Comparison of ENCODE assay signal across 24 cellular contexts in the genomic region with DNA sequence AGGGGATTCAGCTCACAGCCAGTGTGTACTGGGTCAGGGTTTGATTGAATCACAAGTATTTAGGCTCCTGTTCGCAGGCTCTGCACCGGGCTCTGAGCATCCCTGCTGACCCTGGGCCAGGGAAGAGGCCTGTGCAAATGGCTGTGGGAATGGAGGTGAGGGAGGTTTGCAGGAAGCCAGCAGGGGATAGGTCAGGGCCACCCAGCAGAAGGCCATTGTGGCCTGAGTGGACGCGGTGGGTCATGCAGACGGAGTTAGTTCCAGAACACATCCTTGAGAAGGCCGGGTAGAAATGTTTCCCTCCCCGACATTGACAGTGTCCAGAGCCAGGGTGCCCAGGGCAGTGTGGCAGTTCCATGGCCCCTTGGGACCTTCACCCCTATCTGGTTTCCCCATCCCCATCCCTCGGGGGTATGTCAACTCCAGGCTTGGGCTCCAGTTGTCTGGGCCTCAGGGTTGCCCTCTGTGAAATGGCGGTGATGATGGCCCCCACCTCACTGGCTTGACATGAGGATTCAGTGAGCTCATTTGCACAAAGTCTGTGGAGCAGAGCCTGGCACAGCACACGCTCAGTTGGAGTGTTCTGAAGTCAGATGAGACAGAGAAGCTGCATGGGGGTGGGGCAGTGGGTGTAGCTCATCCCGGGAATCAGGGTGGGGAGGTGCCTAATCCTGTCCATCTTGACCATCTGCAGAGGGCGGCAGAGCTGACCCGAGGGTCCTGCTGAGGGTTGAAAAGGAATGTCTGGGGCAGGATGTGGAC.
DNase-seq lines count a peak whose midpoint lies in the region; ATAC-seq and TF ChIP-seq lines count a peak whose summit lies in the region.
"Had no signal": no experiment of that assay in that cellular context is flagged by ENCODE, and none has a peak within 500 bp of the region (broad histone marks: within the 10 kb centered on the region; RNA-seq: fewer than 3 reads in every experiment).

No MANE protein-coding gene starts in this region.

- no peaks in the 10 kb centered on the region for H3K4me1 ChIP-seq in endodermal cell (ENCODE audit: control insufficient read depth, insufficient read depth, low read length)
- H3K4me1 ChIP-seq: body of pancreas, thyroid gland had no signal

- DNase-seq in stimulated activated naive CD8-positive, alpha-beta T cell treated with anti-CD3 and anti-CD28 coated beads, Interleukin-15, amount 100 ng/mL, for 72 hours = no peak
- DNase-seq in endodermal cell = peak; percentile 35
- peak; percentile 70 for DNase-seq in posterior vena cava (ENCODE audit: low spot score)
- DNase-seq in central memory CD4-positive, alpha-beta T cell = no peak
- DNase-seq in HuH-7.5 (ENCODE audit: low spot score) = no peak
- DNase-seq in HEK293T (ENCODE audit: extremely low spot score) = no peak
- DNase-seq in RWPE1 (ENCODE audit: low spot score) = no peak
- DNase-seq: activated CD4-positive, alpha-beta T cell treated with anti-CD3 and anti-CD28 coated beads for 36 hours; activated naive CD8-positive, alpha-beta T cell treated with anti-CD3 and anti-CD28 coated beads, Interleukin-2, amount 50 U/mL, for 24 hours; body of pancreas; Calu3; kidney; NCI-H1092 treated with DMSO at 0.1 percent for 48 hours; NCI-H2029 treated with DMSO at 0.1 percent for 48 hours; NCI-H2227 treated with DMSO at 0.1 percent for 48 hours; NCI-H69; RPMI8226; small intestine; stimulated activated naive B cell treated with anti-CD40 and anti-IgM and Interleukin-4, amounts not matched to agents 10 μg/mL and 1 μg/mL and 100 μg/mL, for 72 hours; thyroid gland had no signal

- no peaks in the 10 kb centered on the region for H3K9me3 Mint-ChIP-seq in stimulated activated naive CD8-positive, alpha-beta T cell treated with anti-CD3 and anti-CD28 coated beads, Interleukin-15, Interleukin-2, amounts not matched to agents 100 ng/mL and 50 ng/mL, for 24 hours
- no peaks in the 10 kb centered on the region for H3K9me3 Mint-ChIP-seq in stimulated activated naive CD8-positive, alpha-beta T cell treated with anti-CD3 and anti-CD28 coated beads, Interleukin-15, amount 100 ng/mL, for 72 hours
- H3K9me3 Mint-ChIP-seq in endodermal cell = no peaks in the 10 kb centered on the region
- H3K9me3 Mint-ChIP-seq: activated naive CD8-positive, alpha-beta T cell treated with anti-CD3 and anti-CD28 coated beads, Interleukin-2, amount 50 U/mL, for 24 hours; stimulated activated naive B cell treated with anti-CD40 and anti-IgM and Interleukin-4, amounts not matched to agents 10 μg/mL and 1 μg/mL and 100 μg/mL, for 72 hours; T-helper 1 cell treated with Interleukin-12 subunit alpha and Interleukin-12 subunit beta and Interleukin-4 antibody, amounts not matched to agents 30 μg/mL and 1 μg/mL, for 36 hours had no signal

- ATAC-seq in stimulated activated naive CD8-positive, alpha-beta T cell treated with anti-CD3 and anti-CD28 coated beads, Interleukin-15, amount 100 ng/mL, for 72 hours = no peak
- ATAC-seq: activated CD4-positive, alpha-beta T cell treated with anti-CD3 and anti-CD28 coated beads for 36 hours; activated naive CD8-positive, alpha-beta T cell treated with anti-CD3 and anti-CD28 coated beads, Interleukin-2, amount 50 U/mL, for 24 hours; body of pancreas; stimulated activated naive B cell treated with anti-CD40 and anti-IgM and Interleukin-4, amounts not matched to agents 10 μg/mL and 1 μg/mL and 100 μg/mL, for 72 hours had no signal

- peak overlapping the region; percentile 45 for H3K27ac Mint-ChIP-seq in stimulated activated naive CD8-positive, alpha-beta T cell treated with anti-CD3 and anti-CD28 coated beads, Interleukin-15, Interleukin-2, amounts not matched to agents 100 ng/mL and 50 ng/mL, for 24 hours
- H3K27ac Mint-ChIP-seq in stimulated activated naive CD8-positive, alpha-beta T cell treated with anti-CD3 and anti-CD28 coated beads, Interleukin-15, amount 100 ng/mL, for 72 hours = peak overlapping the region in 1 of 2 donors; percentile 86
- H3K27ac Mint-ChIP-seq in endodermal cell = peak overlapping the region; percentile 58
- H3K27ac Mint-ChIP-seq: activated CD4-positive, alpha-beta T cell treated with anti-CD3 and anti-CD28 coated beads for 36 hours; activated naive CD8-positive, alpha-beta T cell treated with anti-CD3 and anti-CD28 coated beads, Interleukin-2, amount 50 U/mL, for 24 hours; stimulated activated naive B cell treated with anti-CD40 and anti-IgM and Interleukin-4, amounts not matched to agents 10 μg/mL and 1 μg/mL and 100 μg/mL, for 72 hours; T-helper 1 cell treated with Interleukin-12 subunit alpha and Interleukin-12 subunit beta and Interleukin-4 antibody, amounts not matched to agents 30 μg/mL and 1 μg/mL, for 36 hours had no signal

- no peaks in the 10 kb centered on the region for H3K36me3 ChIP-seq in endodermal cell (ENCODE audit: control insufficient read depth, insufficient read depth, low read length)
- H3K36me3 ChIP-seq: thyroid gland had no signal

- H3K36me3 Mint-ChIP-seq in stimulated activated naive CD8-positive, alpha-beta T cell treated with anti-CD3 and anti-CD28 coated beads, Interleukin-15, Interleukin-2, amounts not matched to agents 100 ng/mL and 50 ng/mL, for 24 hours (ENCODE audit: low read depth) = no peaks in the 10 kb centered on the region
- no peaks in the 10 kb centered on the region for H3K36me3 Mint-ChIP-seq in endodermal cell (ENCODE audit: low read depth)
- H3K36me3 Mint-ChIP-seq: CD14-positive monocyte had no signal

- intact Hi-C loops in posterior vena cava (cut with DNase I) = no loop called here

- peaks cover 17% of the 10 kb centered on the region for H3K27me3 Mint-ChIP-seq in stimulated activated naive CD8-positive, alpha-beta T cell treated with anti-CD3 and anti-CD28 coated beads, Interleukin-15, Interleukin-2, amounts not matched to agents 100 ng/mL and 50 ng/mL, for 24 hours
- peaks cover 23% of the 10 kb centered on the region for H3K27me3 Mint-ChIP-seq in stimulated activated naive CD8-positive, alpha-beta T cell treated with anti-CD3 and anti-CD28 coated beads, Interleukin-15, amount 100 ng/mL, for 72 hours
- no peaks in the 10 kb centered on the region for H3K27me3 Mint-ChIP-seq in endodermal cell (ENCODE audit: insufficient read depth)

- H3K27me3 ChIP-seq in endodermal cell (ENCODE audit: control insufficient read depth, insufficient read depth, low read length, poor library complexity, severe bottlenecking) = no peaks in the 10 kb centered on the region
- H3K27me3 ChIP-seq: body of pancreas, thyroid gland had no signal

- CTCF ChIA-PET in HEK293T (lab: Yijun Ruan, JAX) (no interaction called here), RWPE1 (lab: Yijun Ruan, JAX) (interaction anchor here (0.6 to 1.4 kb wide), 2 partner anchors 18 to 1489 kb away, joined by 3 to 5 read pairs; no protein-coding TSS in a partner anchor)

- H3K4me3 ChIP-seq in endodermal cell (ENCODE audit: low read length) = no peak overlapping the region
- H3K4me3 ChIP-seq: body of pancreas, SK-N-MC, thyroid gland had no signal

- no peak overlapping the region for H3K4me3 Mint-ChIP-seq in stimulated activated naive CD8-positive, alpha-beta T cell treated with anti-CD3 and anti-CD28 coated beads, Interleukin-15, Interleukin-2, amounts not matched to agents 100 ng/mL and 50 ng/mL, for 24 hours
- no peak overlapping the region for H3K4me3 Mint-ChIP-seq in stimulated activated naive CD8-positive, alpha-beta T cell treated with anti-CD3 and anti-CD28 coated beads, Interleukin-15, amount 100 ng/mL, for 72 hours
- no peak overlapping the region for H3K4me3 Mint-ChIP-seq in endodermal cell
- H3K4me3 Mint-ChIP-seq: activated CD4-positive, alpha-beta T cell treated with anti-CD3 and anti-CD28 coated beads for 36 hours; activated naive CD8-positive, alpha-beta T cell treated with anti-CD3 and anti-CD28 coated beads, Interleukin-2, amount 50 U/mL, for 24 hours; CD14-positive monocyte; stimulated activated naive B cell treated with anti-CD40 and anti-IgM and Interleukin-4, amounts not matched to agents 10 μg/mL and 1 μg/mL and 100 μg/mL, for 72 hours; T-helper 1 cell treated with Interleukin-12 subunit alpha and Interleukin-12 subunit beta and Interleukin-4 antibody, amounts not matched to agents 30 μg/mL and 1 μg/mL, for 36 hours had no signal

- no peaks in the 10 kb centered on the region for H3K9me3 ChIP-seq in endodermal cell (ENCODE audit: control insufficient read depth, low read length)
- H3K9me3 ChIP-seq: body of pancreas, thyroid gland had no signal

- 93 to 98% methylated on average over 6 to 13 of the region's 13 CpGs for WGBS in endodermal cell (ENCODE audit: insufficient coverage in 1 of 2, insufficient read length in 1 of 2), 2 experiments

- no peak overlapping the region for H3K9ac ChIP-seq in endodermal cell (ENCODE audit: extremely low read depth, low read length, poor library complexity, severe bottlenecking)

- H3K4me1 Mint-ChIP-seq in stimulated activated naive CD8-positive, alpha-beta T cell treated with anti-CD3 and anti-CD28 coated beads, Interleukin-15, Interleukin-2, amounts not matched to agents 100 ng/mL and 50 ng/mL, for 24 hours (ENCODE audit: low read depth) = no peaks in the 10 kb centered on the region
- H3K4me1 Mint-ChIP-seq in stimulated activated naive CD8-positive, alpha-beta T cell treated with anti-CD3 and anti-CD28 coated beads, Interleukin-15, amount 100 ng/mL, for 72 hours = no peaks in the 10 kb centered on the region
- H3K4me1 Mint-ChIP-seq in endodermal cell = peaks cover 2% of the 10 kb centered on the region
- H3K4me1 Mint-ChIP-seq: activated CD4-positive, alpha-beta T cell treated with anti-CD3 and anti-CD28 coated beads for 36 hours; activated naive CD8-positive, alpha-beta T cell treated with anti-CD3 and anti-CD28 coated beads, Interleukin-2, amount 50 U/mL, for 24 hours; CD14-positive monocyte; stimulated activated naive B cell treated with anti-CD40 and anti-IgM and Interleukin-4, amounts not matched to agents 10 μg/mL and 1 μg/mL and 100 μg/mL, for 72 hours had no signal

- TF ChIP-seq CTCF in endodermal cell (conservative IDR thresholded peaks at IDR 0.05) (no peak), RWPE1 (conservative IDR thresholded peaks at IDR 0.05; ENCODE audit: low read depth) (no peak)

- POLR2A ChIA-PET in HEK293T (lab: Yijun Ruan, JAX) (no interaction called here), RWPE1 (lab: Yijun Ruan, JAX; ENCODE audit: low non-redundant PET) (no interaction called here)

- H3K27ac ChIP-seq in endodermal cell (ENCODE audit: low read depth, low read length) (no peak overlapping the region), RWPE1 (no peak overlapping the region)
- H3K27ac ChIP-seq: body of pancreas, SK-N-MC, thyroid gland had no signal

TF ChIP-seq in HEK293T, 16 proteins besides CTCF, POLR2A, EP300 and RAD21 (continues in another document):
- TF ChIP-seq SUZ12 (IDR thresholded peaks at IDR 0.05) (no peak), ZNF384 (IDR thresholded peaks at IDR 0.05) (no peak), L3MBTL2 (conservative IDR thresholded peaks at IDR 0.05) (no peak), FOXA1 (IDR thresholded peaks at IDR 0.05) (no peak)

Comparison
In these comparisons a context has a peak if more than half of its experiments do, and no peak if none do; other contexts are left out.
1. DNase-seq: peak in endodermal cell (single experiment) and posterior vena cava (single experiment); none in stimulated activated naive CD8-positive, alpha-beta T cell treated with anti-CD3 and anti-CD28 coated beads, Interleukin-15, amount 100 ng/mL, for 72 hours (0 of 2), central memory CD4-positive, alpha-beta T cell (single experiment), HuH-7.5 (single experiment), HEK293T (single experiment) and RWPE1 (single experiment).